In the genomic region with DNA sequence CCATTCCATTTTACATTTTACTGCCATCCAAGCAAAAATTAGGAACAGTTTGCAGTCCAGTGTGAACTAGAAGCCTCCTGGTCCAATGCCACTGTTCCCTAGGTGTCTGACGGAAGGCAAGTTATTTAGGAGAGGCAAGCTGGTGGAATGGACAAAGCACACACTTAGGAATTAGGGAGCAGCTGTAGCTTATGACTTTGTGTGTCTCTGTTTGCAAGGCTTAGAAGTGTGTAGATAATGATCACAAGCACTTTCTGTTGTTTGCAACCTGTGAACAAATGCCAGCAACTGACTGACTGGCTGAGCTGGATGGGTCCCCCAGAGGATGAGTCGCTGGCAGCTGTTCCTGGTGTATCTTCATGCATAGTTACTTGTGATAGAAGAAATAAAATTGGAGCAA, we compare ENCODE assay signal across 1 cellular context.
TF ChIP-seq lines count a peak whose summit lies in the region.

No MANE protein-coding gene starts in this region.

TF ChIP-seq in H1, 55 proteins besides CTCF, POLR2A, EP300 and RAD21 (continued from another document):
- TF ChIP-seq, protein P1, sequence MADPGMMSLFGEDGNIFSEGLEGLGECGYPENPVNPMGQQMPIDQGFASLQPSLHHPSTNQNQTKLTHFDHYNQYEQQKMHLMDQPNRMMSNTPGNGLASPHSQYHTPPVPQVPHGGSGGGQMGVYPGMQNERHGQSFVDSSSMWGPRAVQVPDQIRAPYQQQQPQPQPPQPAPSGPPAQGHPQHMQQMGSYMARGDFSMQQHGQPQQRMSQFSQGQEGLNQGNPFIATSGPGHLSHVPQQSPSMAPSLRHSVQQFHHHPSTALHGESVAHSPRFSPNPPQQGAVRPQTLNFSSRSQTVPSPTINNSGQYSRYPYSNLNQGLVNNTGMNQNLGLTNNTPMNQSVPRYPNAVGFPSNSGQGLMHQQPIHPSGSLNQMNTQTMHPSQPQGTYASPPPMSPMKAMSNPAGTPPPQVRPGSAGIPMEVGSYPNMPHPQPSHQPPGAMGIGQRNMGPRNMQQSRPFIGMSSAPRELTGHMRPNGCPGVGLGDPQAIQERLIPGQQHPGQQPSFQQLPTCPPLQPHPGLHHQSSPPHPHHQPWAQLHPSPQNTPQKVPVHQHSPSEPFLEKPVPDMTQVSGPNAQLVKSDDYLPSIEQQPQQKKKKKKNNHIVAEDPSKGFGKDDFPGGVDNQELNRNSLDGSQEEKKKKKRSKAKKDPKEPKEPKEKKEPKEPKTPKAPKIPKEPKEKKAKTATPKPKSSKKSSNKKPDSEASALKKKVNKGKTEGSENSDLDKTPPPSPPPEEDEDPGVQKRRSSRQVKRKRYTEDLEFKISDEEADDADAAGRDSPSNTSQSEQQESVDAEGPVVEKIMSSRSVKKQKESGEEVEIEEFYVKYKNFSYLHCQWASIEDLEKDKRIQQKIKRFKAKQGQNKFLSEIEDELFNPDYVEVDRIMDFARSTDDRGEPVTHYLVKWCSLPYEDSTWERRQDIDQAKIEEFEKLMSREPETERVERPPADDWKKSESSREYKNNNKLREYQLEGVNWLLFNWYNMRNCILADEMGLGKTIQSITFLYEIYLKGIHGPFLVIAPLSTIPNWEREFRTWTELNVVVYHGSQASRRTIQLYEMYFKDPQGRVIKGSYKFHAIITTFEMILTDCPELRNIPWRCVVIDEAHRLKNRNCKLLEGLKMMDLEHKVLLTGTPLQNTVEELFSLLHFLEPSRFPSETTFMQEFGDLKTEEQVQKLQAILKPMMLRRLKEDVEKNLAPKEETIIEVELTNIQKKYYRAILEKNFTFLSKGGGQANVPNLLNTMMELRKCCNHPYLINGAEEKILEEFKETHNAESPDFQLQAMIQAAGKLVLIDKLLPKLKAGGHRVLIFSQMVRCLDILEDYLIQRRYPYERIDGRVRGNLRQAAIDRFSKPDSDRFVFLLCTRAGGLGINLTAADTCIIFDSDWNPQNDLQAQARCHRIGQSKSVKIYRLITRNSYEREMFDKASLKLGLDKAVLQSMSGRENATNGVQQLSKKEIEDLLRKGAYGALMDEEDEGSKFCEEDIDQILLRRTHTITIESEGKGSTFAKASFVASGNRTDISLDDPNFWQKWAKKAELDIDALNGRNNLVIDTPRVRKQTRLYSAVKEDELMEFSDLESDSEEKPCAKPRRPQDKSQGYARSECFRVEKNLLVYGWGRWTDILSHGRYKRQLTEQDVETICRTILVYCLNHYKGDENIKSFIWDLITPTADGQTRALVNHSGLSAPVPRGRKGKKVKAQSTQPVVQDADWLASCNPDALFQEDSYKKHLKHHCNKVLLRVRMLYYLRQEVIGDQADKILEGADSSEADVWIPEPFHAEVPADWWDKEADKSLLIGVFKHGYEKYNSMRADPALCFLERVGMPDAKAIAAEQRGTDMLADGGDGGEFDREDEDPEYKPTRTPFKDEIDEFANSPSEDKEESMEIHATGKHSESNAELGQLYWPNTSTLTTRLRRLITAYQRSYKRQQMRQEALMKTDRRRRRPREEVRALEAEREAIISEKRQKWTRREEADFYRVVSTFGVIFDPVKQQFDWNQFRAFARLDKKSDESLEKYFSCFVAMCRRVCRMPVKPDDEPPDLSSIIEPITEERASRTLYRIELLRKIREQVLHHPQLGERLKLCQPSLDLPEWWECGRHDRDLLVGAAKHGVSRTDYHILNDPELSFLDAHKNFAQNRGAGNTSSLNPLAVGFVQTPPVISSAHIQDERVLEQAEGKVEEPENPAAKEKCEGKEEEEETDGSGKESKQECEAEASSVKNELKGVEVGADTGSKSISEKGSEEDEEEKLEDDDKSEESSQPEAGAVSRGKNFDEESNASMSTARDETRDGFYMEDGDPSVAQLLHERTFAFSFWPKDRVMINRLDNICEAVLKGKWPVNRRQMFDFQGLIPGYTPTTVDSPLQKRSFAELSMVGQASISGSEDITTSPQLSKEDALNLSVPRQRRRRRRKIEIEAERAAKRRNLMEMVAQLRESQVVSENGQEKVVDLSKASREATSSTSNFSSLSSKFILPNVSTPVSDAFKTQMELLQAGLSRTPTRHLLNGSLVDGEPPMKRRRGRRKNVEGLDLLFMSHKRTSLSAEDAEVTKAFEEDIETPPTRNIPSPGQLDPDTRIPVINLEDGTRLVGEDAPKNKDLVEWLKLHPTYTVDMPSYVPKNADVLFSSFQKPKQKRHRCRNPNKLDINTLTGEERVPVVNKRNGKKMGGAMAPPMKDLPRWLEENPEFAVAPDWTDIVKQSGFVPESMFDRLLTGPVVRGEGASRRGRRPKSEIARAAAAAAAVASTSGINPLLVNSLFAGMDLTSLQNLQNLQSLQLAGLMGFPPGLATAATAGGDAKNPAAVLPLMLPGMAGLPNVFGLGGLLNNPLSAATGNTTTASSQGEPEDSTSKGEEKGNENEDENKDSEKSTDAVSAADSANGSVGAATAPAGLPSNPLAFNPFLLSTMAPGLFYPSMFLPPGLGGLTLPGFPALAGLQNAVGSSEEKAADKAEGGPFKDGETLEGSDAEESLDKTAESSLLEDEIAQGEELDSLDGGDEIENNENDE (IDR thresholded peaks at IDR 0.05; ENCODE audit: insufficient replicate concordance, low read length) = no peak
- no peak for TF ChIP-seq RBBP5 (IDR thresholded peaks at IDR 0.05; ENCODE audit: borderline replicate concordance, low read depth, low read length)
- TF ChIP-seq, protein P2, sequence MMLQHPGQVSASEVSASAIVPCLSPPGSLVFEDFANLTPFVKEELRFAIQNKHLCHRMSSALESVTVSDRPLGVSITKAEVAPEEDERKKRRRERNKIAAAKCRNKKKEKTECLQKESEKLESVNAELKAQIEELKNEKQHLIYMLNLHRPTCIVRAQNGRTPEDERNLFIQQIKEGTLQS (IDR thresholded peaks at IDR 0.05; ENCODE audit: insufficient read depth, low read depth, low read length) = no peak
- no peak for TF ChIP-seq POLR2AphosphoS5 (IDR thresholded peaks at IDR 0.05; ENCODE audit: low read depth, low read length)
- TF ChIP-seq CEBPB (IDR thresholded peaks at IDR 0.05; ENCODE audit: low read depth, low read length) = no peak
